Comparison of ENCODE assay signal across 8 cellular contexts in the genomic region with DNA sequence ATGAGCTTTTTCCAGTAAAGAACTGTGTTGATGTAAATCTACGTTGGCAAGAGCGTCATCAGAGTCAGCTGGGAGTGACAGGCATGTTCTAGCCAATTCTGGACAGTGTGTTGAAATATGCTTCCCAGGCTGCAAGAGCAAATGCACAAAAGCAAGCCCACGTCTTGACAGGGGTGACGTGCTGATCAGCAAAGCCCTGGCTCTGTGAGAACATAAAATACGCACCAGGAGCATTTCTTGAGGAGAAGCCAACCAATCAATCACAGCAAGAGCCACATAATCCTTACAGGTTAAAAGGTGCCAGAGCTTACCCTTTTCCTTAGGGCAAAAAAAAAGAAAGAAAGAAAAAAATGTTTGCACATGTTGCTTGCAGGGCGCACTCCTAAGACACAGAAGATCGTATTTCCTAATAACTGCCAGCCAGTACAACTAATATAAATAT.
A peak's percentile ranks its signal among the peaks of the same experiment; 100 is the strongest.
DNase-seq lines count a peak whose midpoint lies in the region; ATAC-seq and TF ChIP-seq lines count a peak whose summit lies in the region.

No MANE protein-coding gene starts in this region.

- no peaks in the 10 kb centered on the region for H3K36me3 ChIP-seq in CD8-positive, alpha-beta T cell (ENCODE audit: insufficient read depth, low read length)

- H3K27ac ChIP-seq in CD8-positive, alpha-beta T cell (ENCODE audit: low read depth, low read length): no peak overlapping the region

- ATAC-seq in CD8-positive, alpha-beta T cell: no peak
- no peak for ATAC-seq in GM19023 (IDR thresholded peaks at IDR 0.05; ENCODE audit: unreplicated experiment)
- no peak for ATAC-seq in HG02678 (IDR thresholded peaks at IDR 0.05; ENCODE audit: unreplicated experiment)

- H3K27ac Mint-ChIP-seq in osteocyte (ENCODE audit: unreplicated experiment): peak overlapping the region; percentile 90
- H3K27ac Mint-ChIP-seq in CD8-positive, alpha-beta T cell: no peak overlapping the region

- peak; percentile 14 for DNase-seq in Ammon's horn (ENCODE audit: low spot score)
- peak; percentile 60 for DNase-seq in NCI-H460 (ENCODE audit: extremely low read depth, low read depth)
- peak; percentile 99 for DNase-seq in fibroblast of gingiva (ENCODE audit: low read depth)
- DNase-seq in osteocyte (ENCODE audit: extremely low spot score, unreplicated experiment): no peak
- no peak for DNase-seq in CD8-positive, alpha-beta T cell
- no peak for DNase-seq in AG08396 (ENCODE audit: low spot score)

- peak overlapping the region; percentile 55 for H3K4me3 Mint-ChIP-seq in osteocyte (ENCODE audit: unreplicated experiment)
- H3K4me3 Mint-ChIP-seq in CD8-positive, alpha-beta T cell: no peak overlapping the region

- peaks cover 37% of the 10 kb centered on the region for H3K4me1 Mint-ChIP-seq in osteocyte (ENCODE audit: unreplicated experiment)
- no peaks in the 10 kb centered on the region for H3K4me1 Mint-ChIP-seq in CD8-positive, alpha-beta T cell (ENCODE audit: low read depth)

- POLR2A ChIA-PET in CD8-positive, alpha-beta T cell (lab: Charles Lee): no interaction called here

- no peak overlapping the region for H3K4me3 ChIP-seq in CD8-positive, alpha-beta T cell (ENCODE audit: low read depth, low read length)

- H3K4me1 ChIP-seq in CD8-positive, alpha-beta T cell (ENCODE audit: insufficient read depth, low read length): no peaks in the 10 kb centered on the region

- TF ChIP-seq CTCF in osteocyte (IDR thresholded peaks at IDR 0.05): no peak
- TF ChIP-seq CTCF in CD8-positive, alpha-beta T cell (IDR thresholded peaks at IDR 0.05): no peak

- H3K27me3 Mint-ChIP-seq in osteocyte (ENCODE audit: unreplicated experiment): no peaks in the 10 kb centered on the region
- H3K27me3 Mint-ChIP-seq in CD8-positive, alpha-beta T cell (ENCODE audit: low read depth): no peaks in the 10 kb centered on the region

- intact Hi-C loops in CD8-positive, alpha-beta T cell (cut with DNase I, micrococcal nuclease): no loop called here

- H3K36me3 Mint-ChIP-seq in osteocyte (ENCODE audit: unreplicated experiment): no peaks in the 10 kb centered on the region
- no peaks in the 10 kb centered on the region for H3K36me3 Mint-ChIP-seq in CD8-positive, alpha-beta T cell

- CTCF ChIA-PET in CD8-positive, alpha-beta T cell (lab: Charles Lee): no interaction called here

- H3K9me3 ChIP-seq in CD8-positive, alpha-beta T cell (ENCODE audit: low read length): no peaks in the 10 kb centered on the region

- H3K27me3 ChIP-seq in CD8-positive, alpha-beta T cell (ENCODE audit: insufficient read depth, low read length): no peaks in the 10 kb centered on the region

- no peaks in the 10 kb centered on the region for H3K9me3 Mint-ChIP-seq in osteocyte (ENCODE audit: unreplicated experiment)
- H3K9me3 Mint-ChIP-seq in CD8-positive, alpha-beta T cell: no peaks in the 10 kb centered on the region

Comparison
In these comparisons a context has a peak if more than half of its experiments do, and no peak if none do; other contexts are left out.
1. DNase-seq: peak in Ammon's horn (single experiment), NCI-H460 (single experiment) and fibroblast of gingiva (single experiment); none in osteocyte (single experiment), CD8-positive, alpha-beta T cell (0 of 7) and AG08396 (single experiment).